ENCODE assay signal across 18 cellular contexts in genomic region chr10:4546931-4547330, GRCh38.
A peak's percentile ranks its signal among the peaks of the same experiment; 100 is the strongest.
DNase-seq lines count a peak whose midpoint lies in the region; ATAC-seq, FAIRE-seq and TF ChIP-seq lines count a peak whose summit lies in the region.
"Had no signal": no experiment of that assay in that cellular context is flagged by ENCODE, and none has a peak within 500 bp of the region (broad histone marks: within the 10 kb centered on the region; RNA-seq: fewer than 3 reads in every experiment).

No MANE protein-coding gene starts in this region.

- H3K4me1 ChIP-seq in GM23248 (ENCODE audit: insufficient read depth) (peaks cover 25% of the 10 kb centered on the region), mesenchymal stem cell (ENCODE audit: control insufficient read depth, insufficient read depth, low read depth, low read length) (peaks cover 3% of the 10 kb centered on the region), upper lobe of right lung (no peaks in the 10 kb centered on the region)
- H3K4me1 ChIP-seq: HAP-1 had no signal

- H3K79me2 ChIP-seq in GM23248 (ENCODE audit: insufficient read depth), result no peaks in the 10 kb centered on the region

- H4K8ac ChIP-seq in mesenchymal stem cell (ENCODE audit: low read length), result no peak overlapping the region

- H4K91ac ChIP-seq in mesenchymal stem cell (ENCODE audit: low read length), result no peak overlapping the region

- H3K9me2 ChIP-seq in GM23248 (ENCODE audit: insufficient read depth), result no peaks in the 10 kb centered on the region

- intact Hi-C loops in upper lobe of right lung (cut with DNase I), result no loop called here

- peaks cover 18% of the 10 kb centered on the region for H3F3A ChIP-seq in GM23248 (ENCODE audit: insufficient read depth)

- DNase-seq in GM23248 (no peak), brain microvascular endothelial cell (no peak), mesenchymal stem cell (no peak), GDM1 (lab: John Stamatoyannopoulos, UW) (no peak), upper lobe of right lung (no peak), midbrain (lab: John Stamatoyannopoulos, UW) (no peak)
- no peak for DNase-seq in stimulated activated CD4-positive, alpha-beta T cell treated with anti-CD3 and anti-CD28 coated beads, Interleukin-4, amount 100 ng/mL, for 1 hour
- DNase-seq: ACHN, AML-193, DMS53, NCI-H1105 treated with DMSO at 0.1 percent for 48 hours, NCI-H1694 treated with DMSO at 0.1 percent for 48 hours, NCI-H2107, NCI-H226, NCI-H524 treated with DMSO at 0.1 percent for 48 hours had no signal

- H3K27me3 ChIP-seq in GM23248 (replicated peaks; ENCODE audit: insufficient read depth), result no peaks in the 10 kb centered on the region
- H3K27me3 ChIP-seq in brain microvascular endothelial cell (replicated peaks), result no peaks in the 10 kb centered on the region
- H3K27me3 ChIP-seq in mesenchymal stem cell (ENCODE audit: control insufficient read depth in 1 of 2, insufficient read depth in 1 of 2, low read length in 2 of 2), result no peaks in the 10 kb centered on the region
- no peaks in the 10 kb centered on the region for H3K27me3 ChIP-seq in upper lobe of right lung

- H3K36me3 ChIP-seq in GM23248 (ENCODE audit: low read depth) (no peaks in the 10 kb centered on the region), brain microvascular endothelial cell (replicated peaks) (no peaks in the 10 kb centered on the region), mesenchymal stem cell (ENCODE audit: control insufficient read depth in 1 of 2, insufficient read depth in 2 of 2, low read depth in 1 of 2, low read length in 2 of 2) (no peaks in the 10 kb centered on the region), upper lobe of right lung (no peaks in the 10 kb centered on the region)
- H3K36me3 ChIP-seq: HAP-1 had no signal

- in situ Hi-C loops in GM23248 (cut with MboI) (no loop called here), brain microvascular endothelial cell (cut with HindIII; ENCODE audit: low pct_ligation_motif_present, low sequenced_read_pairs) (no loop called here)

- no peak overlapping the region for H2BK5ac ChIP-seq in mesenchymal stem cell (ENCODE audit: low read depth, low read length, poor library complexity, severe bottlenecking)

- peak; percentile 94 for FAIRE-seq in A204.1 (lab: Jason Lieb, UNC)

- TF ChIP-seq CTCF in brain microvascular endothelial cell (IDR thresholded peaks at IDR 0.05; ENCODE audit: low read depth, low read length, missing control alignments) (no peak), upper lobe of right lung (IDR thresholded peaks at IDR 0.05) (no peak)

- no peak overlapping the region for H2AK5ac ChIP-seq in mesenchymal stem cell (ENCODE audit: low read length, severe bottlenecking)

- no peak overlapping the region for H3K23ac ChIP-seq in mesenchymal stem cell (ENCODE audit: low read length in 2 of 2)

- H2AFZ ChIP-seq in GM23248 (peak overlapping the region; percentile 27; the same call in 1 of the 2 replicates), mesenchymal stem cell (ENCODE audit: low read depth, low read length) (no peak overlapping the region)

- H3K4ac ChIP-seq in mesenchymal stem cell (ENCODE audit: low read depth in 1 of 2, low read length in 2 of 2), result no peak overlapping the region

- ATAC-seq in upper lobe of right lung, result no peak
- ATAC-seq: Panc1 had no signal

- no peak overlapping the region for H2BK120ac ChIP-seq in mesenchymal stem cell (ENCODE audit: low read depth, low read length)

- H3K27ac ChIP-seq in GM23248 (peak overlapping the region; percentile 60), brain microvascular endothelial cell (peak overlapping the region; percentile 77), mesenchymal stem cell (ENCODE audit: low read length, poor library complexity, severe bottlenecking) (peak overlapping the region; percentile 77), upper lobe of right lung (no peak overlapping the region)

- H3K4me3 ChIP-seq in GM23248 (no peak overlapping the region), brain microvascular endothelial cell (ENCODE audit: low read depth, low read length) (no peak overlapping the region), mesenchymal stem cell (ENCODE audit: insufficient read depth in 1 of 2, low read depth in 1 of 2, low read length in 2 of 2) (no peak overlapping the region), upper lobe of right lung (no peak overlapping the region)
- H3K4me3 ChIP-seq: HAP-1 had no signal

- no peak overlapping the region for H2BK15ac ChIP-seq in mesenchymal stem cell (ENCODE audit: low read depth, poor library complexity, severe bottlenecking)

- H3K9me3 ChIP-seq in GM23248 (ENCODE audit: low read depth), result no peaks in the 10 kb centered on the region
- no peaks in the 10 kb centered on the region for H3K9me3 ChIP-seq in mesenchymal stem cell (ENCODE audit: control insufficient read depth, low read length)
- H3K9me3 ChIP-seq in upper lobe of right lung, result no peaks in the 10 kb centered on the region
- H3K9me3 ChIP-seq: HAP-1 had no signal

- H3K4me2 ChIP-seq in GM23248 (ENCODE audit: unreplicated experiment) (peak overlapping the region; percentile 11), mesenchymal stem cell (ENCODE audit: low read length, poor library complexity, severe bottlenecking) (no peak overlapping the region)

- H3K9ac ChIP-seq in GM23248 (no peak overlapping the region), mesenchymal stem cell (ENCODE audit: low read length) (peak overlapping the region; percentile 7)

- 97 to 98% methylated on average over 1 of the region's 1 CpG for WGBS in GM23248 (ENCODE audit: low coverage in 1 of 2, low lambda C conversion rate in 2 of 2, missing lambda C conversion rate in 2 of 2), 2 experiments
- WGBS in mesenchymal stem cell, result no CpG with 5 or more reads among the region's 1 CpG

- H3K18ac ChIP-seq in mesenchymal stem cell (ENCODE audit: low read depth in 1 of 2, low read length in 2 of 2), result no peak overlapping the region

- no peak overlapping the region for H3K14ac ChIP-seq in mesenchymal stem cell (ENCODE audit: low read length in 2 of 2)

- no peak overlapping the region for H2BK12ac ChIP-seq in mesenchymal stem cell (ENCODE audit: low read length in 2 of 2)

- H4K20me1 ChIP-seq in GM23248 (ENCODE audit: insufficient read depth), result no peaks in the 10 kb centered on the region

- no peaks in the 10 kb centered on the region for H3K79me1 ChIP-seq in mesenchymal stem cell (replicated peaks; ENCODE audit: low read length, poor library complexity, severe bottlenecking)
